In genomic region chr2:134934641-134935040, GRCh38 we compare ENCODE assay signal across 16 cellular contexts. TPM values are rescaled to one million over a fixed set of nuclear protein-coding genes. Genes with fewer than 3 reads are reported as not detected.
DNase-seq lines count a peak whose midpoint lies in the region; ATAC-seq, FAIRE-seq and TF ChIP-seq lines count a peak whose summit lies in the region.
"Had no signal": no experiment of that assay in that cellular context is flagged by ENCODE, and none has a peak within 500 bp of the region (broad histone marks: within the 10 kb centered on the region; RNA-seq: fewer than 3 reads in every experiment).

No MANE protein-coding gene starts in this region.

- H3K9ac ChIP-seq in BLaER1 treated with 17β-estradiol and CSF1 and Interleukin-3, amounts not matched to agents 10 nM and 100 nM: no peak overlapping the region
- H3K9ac ChIP-seq in GM23248 (no peak overlapping the region), HepG2 (ENCODE audit: insufficient read depth, low read depth, low read length) (no peak overlapping the region)

- no peaks in the 10 kb centered on the region for H3K9me2 ChIP-seq in GM23248 (ENCODE audit: insufficient read depth)

- H2AFZ ChIP-seq in GM23248 (no peak overlapping the region), HepG2 (ENCODE audit: low read length) (no peak overlapping the region)
- H2AFZ ChIP-seq: hepatocyte had no signal

- in situ Hi-C loops in GM23248 (cut with MboI): no loop called here
- in situ Hi-C loops in HepG2 (cut with HindIII; ENCODE audit: extremely low pct_ligation_motif_present, low pct_unique_long_range_greater_than_20kb): no loop called here

- H3K4me1 ChIP-seq in BLaER1 treated with 17β-estradiol and CSF1 and Interleukin-3, amounts not matched to agents 10 nM and 100 nM: peaks cover 14 to 43% (median 29%) of the 10 kb centered on the region in 10 experiments
- peaks cover 20% of the 10 kb centered on the region for H3K4me1 ChIP-seq in GM23248 (ENCODE audit: insufficient read depth)
- peaks cover 44% of the 10 kb centered on the region for H3K4me1 ChIP-seq in HepG2 (ENCODE audit: insufficient read depth, low read length)
- peaks cover 3% of the 10 kb centered on the region for H3K4me1 ChIP-seq in prostate gland (replicated peaks)
- H3K4me1 ChIP-seq: SJSA1 had no signal

- TF ChIP-seq EP300 in HepG2 (IDR thresholded peaks at IDR 0.05; ENCODE audit: low read depth in 2 of 2, low read length in 2 of 2): no peak
- no peak for TF ChIP-seq EP300 in HepG2 (CRISPR knock-in tag; IDR thresholded peaks at IDR 0.05; ENCODE audit: borderline replicate concordance)

- TF ChIP-seq POLR2A in HepG2 (IDR thresholded peaks at IDR 0.05; ENCODE audit: insufficient read depth in 1 of 2, low read depth in 2 of 2, low read length in 2 of 2): no peak
- TF ChIP-seq POLR2A in prostate gland (IDR thresholded peaks at IDR 0.05): no peak

- H3K79me2 ChIP-seq in GM23248 (ENCODE audit: insufficient read depth): peaks cover 98% of the 10 kb centered on the region
- peaks cover 89% of the 10 kb centered on the region for H3K79me2 ChIP-seq in HepG2 (ENCODE audit: insufficient read depth, low read length)

- H3K36me3 ChIP-seq in BLaER1 treated with 17β-estradiol and CSF1 and Interleukin-3, amounts not matched to agents 10 nM and 100 nM: peaks cover 34 to 99% (median 86%) of the 10 kb centered on the region in 11 experiments
- peaks cover 25% of the 10 kb centered on the region for H3K36me3 ChIP-seq in GM23248 (ENCODE audit: low read depth)
- H3K36me3 ChIP-seq in HepG2 (replicated peaks in 1 of 2; ENCODE audit: control insufficient read depth in 1 of 2, insufficient read depth in 2 of 2, low read length in 2 of 2): peaks cover 2 to 36% of the 10 kb centered on the region in 2 experiments
- no peaks in the 10 kb centered on the region for H3K36me3 ChIP-seq in prostate gland

- POLR2A ChIA-PET in HepG2 (lab: Yijun Ruan, JAX): no interaction called here

- CTCF ChIA-PET in HepG2 (lab: Yijun Ruan, JAX; ENCODE audit: low intra/inter-chr PET ratio, low total read pairs): no interaction called here

- H3K9me3 ChIP-seq in BLaER1 treated with 17β-estradiol and CSF1 and Interleukin-3, amounts not matched to agents 10 nM and 100 nM (replicated peaks in 1 of 11): peaks cover 0 to 8% (median 2%) of the 10 kb centered on the region in 11 experiments; a peak in 6 of 22 replicates
- H3K9me3 ChIP-seq in GM23248 (ENCODE audit: low read depth) (no peaks in the 10 kb centered on the region), HepG2 (ENCODE audit: low read length) (no peaks in the 10 kb centered on the region), prostate gland (no peaks in the 10 kb centered on the region)
- H3K9me3 ChIP-seq: SJSA1 had no signal

- DNase-seq in GM23248 (peak; percentile 13), amniotic epithelial cell (ENCODE audit: low read depth) (peak; percentile 34), HepG2 (ENCODE audit: low spot score) (no peak), prostate gland (ENCODE audit: low spot score) (no peak), Right ventricle myocardium superior (no peak), left colon (no peak)
- DNase-seq: activated CD4-positive, alpha-beta T cell treated with anti-CD3 and anti-CD28 coated beads for 1 hour; activated gamma-delta T cell; NCI-H1417 treated with DMSO at 0.1 percent for 48 hours; NCI-H69; stimulated activated CD4-positive, alpha-beta T cell treated with anti-CD3 and anti-CD28 coated beads, Interleukin-4, amount 100 ng/mL, for 24 hours had no signal

- intact Hi-C loops in HepG2 (cut with micrococcal nuclease; ENCODE audit: unreplicated experiment) (loop anchor here (10.0 kb wide), 1 partner anchor 1050 kb away; the partner anchor contains the start of gene DARS1), prostate gland (cut with DNase I) (no loop called here), Right ventricle myocardium superior (cut with DNase I) (no loop called here), left colon (cut with DNase I, micrococcal nuclease) (no loop called here)

- H3K27ac ChIP-seq in BLaER1 treated with 17β-estradiol and CSF1 and Interleukin-3, amounts not matched to agents 10 nM and 100 nM: peak overlapping the region in 3 of 11 experiments; percentile 2 to 16 (median 9); a peak in 2 of 22 replicates
- no peak overlapping the region; the same call in 1 of the 2 replicates for H3K27ac ChIP-seq in GM23248
- H3K27ac ChIP-seq in HepG2 (ENCODE audit: extremely low read length, insufficient read depth, low read length): no peak overlapping the region
- H3K27ac ChIP-seq in prostate gland: no peak overlapping the region
- H3K27ac ChIP-seq: hepatocyte, SJSA1 had no signal

- TF ChIP-seq RAD21 in HepG2 (CRISPR knock-in tag; IDR thresholded peaks at IDR 0.05): no peak

- BruUV-seq in HepG2 (replicated peaks; lab: Mats Ljungman, UMichigan): no TSS peak

- H4K20me1 ChIP-seq in BLaER1 treated with 17β-estradiol and CSF1 and Interleukin-3, amounts not matched to agents 10 nM and 100 nM: peaks cover 75 to 100% (median 93%) of the 10 kb centered on the region in 11 experiments
- H4K20me1 ChIP-seq in GM23248 (ENCODE audit: insufficient read depth): peaks cover 14% of the 10 kb centered on the region; the same call in 1 of the 2 replicates
- peaks cover 69% of the 10 kb centered on the region for H4K20me1 ChIP-seq in HepG2 (ENCODE audit: insufficient read depth, low read length)

- ATAC-seq in HepG2 (no peak), HG03280 (IDR thresholded peaks at IDR 0.05; ENCODE audit: unreplicated experiment) (no peak), Right ventricle myocardium superior (ENCODE audit: poor library complexity) (no peak), left colon (no peak)

- no peak for TF ChIP-seq CTCF in HepG2 (CRISPR knock-in tag; IDR thresholded peaks at IDR 0.05)
- no peak for TF ChIP-seq CTCF in prostate gland (IDR thresholded peaks at IDR 0.05)

- 8 to 13% methylated on average over 1 of the region's 1 CpG for WGBS in GM23248 (ENCODE audit: low coverage in 1 of 2, low lambda C conversion rate in 2 of 2, missing lambda C conversion rate in 2 of 2), 2 experiments
- 27% methylated on average over 1 of the region's 1 CpG for WGBS in HepG2 (ENCODE audit: low lambda C conversion rate)
- WGBS in prostate gland: 29% methylated on average over 1 of the region's 1 CpG

- FAIRE-seq in HepG2 (lab: Jason Lieb, UNC): no peak
- FAIRE-seq: H1 had no signal

- peak overlapping the region; percentile 38 to 80 (median 56) for H3K4me2 ChIP-seq in BLaER1 treated with 17β-estradiol and CSF1 and Interleukin-3, amounts not matched to agents 10 nM and 100 nM
- H3K4me2 ChIP-seq in GM23248 (ENCODE audit: unreplicated experiment): peak overlapping the region; percentile 0
- no peak overlapping the region for H3K4me2 ChIP-seq in HepG2 (ENCODE audit: low read depth, low read length)
- H3K4me2 ChIP-seq: hepatocyte had no signal

- H3K4me3 ChIP-seq in BLaER1 treated with 17β-estradiol and CSF1 and Interleukin-3, amounts not matched to agents 10 nM and 100 nM: no peak overlapping the region
- H3K4me3 ChIP-seq in GM23248: no peak overlapping the region
- no peak overlapping the region for H3K4me3 ChIP-seq in HepG2 (replicated peaks in 1 of 3; ENCODE audit: insufficient read depth in 1 of 3, low read depth in 2 of 3, low read length in 3 of 3)
- no peak overlapping the region for H3K4me3 ChIP-seq in prostate gland
- H3K4me3 ChIP-seq: hepatocyte, SJSA1 had no signal

- H3F3A ChIP-seq in GM23248 (ENCODE audit: insufficient read depth): no peaks in the 10 kb centered on the region

- no peaks in the 10 kb centered on the region for H3K27me3 ChIP-seq in BLaER1 treated with 17β-estradiol and CSF1 and Interleukin-3, amounts not matched to agents 10 nM and 100 nM
- H3K27me3 ChIP-seq in GM23248 (replicated peaks; ENCODE audit: insufficient read depth) (no peaks in the 10 kb centered on the region), HepG2 (ENCODE audit: control insufficient read depth in 1 of 2, insufficient read depth in 2 of 2, low read length in 2 of 2) (no peaks in the 10 kb centered on the region), prostate gland (replicated peaks; ENCODE audit: insufficient read depth) (no peaks in the 10 kb centered on the region)
- H3K27me3 ChIP-seq: hepatocyte had no signal

TF ChIP-seq in HepG2, 621 proteins besides CTCF, POLR2A, EP300 and RAD21 (continues in another document):
- no peak for TF ChIP-seq ZNF557 (CRISPR knock-in tag; IDR thresholded peaks at IDR 0.05)
- TF ChIP-seq FOXO1 (CRISPR knock-in tag; IDR thresholded peaks at IDR 0.05): no peak
- TF ChIP-seq PPARG (CRISPR knock-in tag; conservative IDR thresholded peaks at IDR 0.05): no peak
- TF ChIP-seq, protein P1, sequence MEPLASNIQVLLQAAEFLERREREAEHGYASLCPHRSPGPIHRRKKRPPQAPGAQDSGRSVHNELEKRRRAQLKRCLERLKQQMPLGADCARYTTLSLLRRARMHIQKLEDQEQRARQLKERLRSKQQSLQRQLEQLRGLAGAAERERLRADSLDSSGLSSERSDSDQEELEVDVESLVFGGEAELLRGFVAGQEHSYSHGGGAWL (CRISPR knock-in tag; IDR thresholded peaks at IDR 0.05): no peak

RNA-seq across cellular contexts. Expression of gene CCNT2, which starts 16.0 kb away (rescaled TPM):
- 15.0 and 15.7 TPM in 2 replicates for total RNA-seq in GM23248 (2014; rRNA removed; shearing (Covaris generic))
- polyA plus RNA-seq in GM23248 (2016; fragmentation: Nextera tagmentation; extraction: Ambion mirVana): 15.5 and 16.6 TPM in 2 replicates
- 31.2 and 34.4 TPM in 2 replicates for total RNA-seq in HepG2 (2016; rRNA removed; fragmentation: Illumina TruSeq; extraction: Trizol)
- total RNA-seq in HepG2 (2016; cell fraction: cytosol; rRNA removed; fragmentation: Illumina TruSeq; extraction: Trizol; ENCODE audit: low read depth): 11.1 and 11.5 TPM in 2 replicates
- total RNA-seq in HepG2 (2016; cell fraction: insoluble cytoplasmic fraction; rRNA removed; fragmentation: Illumina TruSeq; extraction: Trizol): 30.1 and 32.4 TPM in 2 replicates
- 9.5 and 11.8 TPM in 2 replicates for total RNA-seq in HepG2 (2016; cell fraction: membrane; rRNA removed; fragmentation: Illumina TruSeq; extraction: Trizol)
- total RNA-seq in HepG2 (2016; cell fraction: nucleus; rRNA removed; fragmentation: Illumina TruSeq; extraction: Trizol): 89.2 and 92.5 TPM in 2 replicates
- 20.5 and 22.1 TPM in 2 replicates for polyA plus RNA-seq in HepG2 (2011; rRNA removed)
- polyA plus RNA-seq in HepG2 (2011; cell fraction: cytosol; rRNA removed): 7.2 and 8.5 TPM in 2 replicates
- polyA plus RNA-seq in HepG2 (2011; cell fraction: nucleus; rRNA removed): 44.4 and 46.0 TPM in 2 replicates
- 19.5 and 23.0 TPM in 2 replicates for polyA plus RNA-seq in HepG2 (2012)
- polyA plus RNA-seq in HepG2 (2016; cell fraction: cytosol; fragmentation: Illumina TruSeq; extraction: Trizol; ENCODE audit: low read depth): 0.57 and 0.70 TPM in 2 replicates
- polyA plus RNA-seq in HepG2 (2016; cell fraction: insoluble cytoplasmic fraction; fragmentation: Illumina TruSeq; extraction: Trizol; ENCODE audit: low read depth): 19.6 and 20.9 TPM in 2 replicates
- polyA plus RNA-seq in HepG2 (2016; cell fraction: membrane; fragmentation: Illumina TruSeq; extraction: Trizol; ENCODE audit: low read depth): 2.3 and 2.4 TPM in 2 replicates
- polyA plus RNA-seq in HepG2 (2016; cell fraction: nucleus; fragmentation: Illumina TruSeq; extraction: Trizol; ENCODE audit: insufficient read depth, low read depth): 96.7 and 102 TPM in 2 replicates
- 16.2 and 33.3 TPM in 2 replicates for polyA minus RNA-seq in HepG2 (2011; rRNA and poly(A)+ RNA removed; ENCODE audit: low replicate concordance)
- 23.0 and 26.5 TPM in 2 replicates for polyA minus RNA-seq in HepG2 (2011; cell fraction: cytosol; rRNA and poly(A)+ RNA removed)
- 175 and 178 TPM in 2 replicates for polyA minus RNA-seq in HepG2 (2011; cell fraction: nucleus; rRNA and poly(A)+ RNA removed)
- 10 to 100 TPM; 24.1 to 34.8 TPM for total RNA-seq in prostate gland
- 16.6 TPM for total RNA-seq in Right ventricle myocardium superior
- total RNA-seq in left colon: 10 to 100 TPM; 33.9 to 35.3 TPM

Comparison
In these comparisons a context has a peak if more than half of its experiments do, and no peak if none do; other contexts are left out.
1. DNase-seq: peak in GM23248 (single experiment) and amniotic epithelial cell (single experiment); none in HepG2 (single experiment), prostate gland (single experiment), Right ventricle myocardium superior (single experiment) and left colon (0 of 2).